Comparison of ENCODE assay signal across 8 cellular contexts in genomic region chr1:99970713-99971255, GRCh38. TPM values are rescaled to one million over a fixed set of nuclear protein-coding genes. Genes with fewer than 3 reads are reported as not detected.
DNase-seq lines count a peak whose midpoint lies in the region; ATAC-seq lines count a peak whose summit lies in the region.

No MANE protein-coding gene starts in this region.

- no peaks in the 10 kb centered on the region for H3K9me3 Mint-ChIP-seq in activated CD4-positive, alpha-beta memory T cell treated with anti-CD3 and anti-CD28 coated beads, Interleukin-2, amount 10 ng/mL, durations not matched to agents 7 days and 5 days
- no peaks in the 10 kb centered on the region for H3K9me3 Mint-ChIP-seq in stimulated activated naive CD8-positive, alpha-beta T cell treated with anti-CD3 and anti-CD28 coated beads, Interleukin-15, amount 100 ng/mL, for 72 hours

- WGBS in iPS DF 6.9 (ENCODE audit: insufficient coverage, insufficient read length) = no CpG with 5 or more reads among the region's 7 CpGs

- H3K36me3 Mint-ChIP-seq in activated CD4-positive, alpha-beta memory T cell treated with anti-CD3 and anti-CD28 coated beads, Interleukin-2, amount 10 ng/mL, durations not matched to agents 7 days and 5 days (ENCODE audit: low read depth) = peaks cover 9% of the 10 kb centered on the region

- peak overlapping the region; percentile 72; the same call in 1 of the 2 replicates for H3K4me3 ChIP-seq in iPS DF 6.9 (ENCODE audit: low read length)

- no peak for ATAC-seq in stimulated activated naive CD8-positive, alpha-beta T cell treated with anti-CD3 and anti-CD28 coated beads, Interleukin-15, amount 100 ng/mL, for 72 hours
- no peak for ATAC-seq in GM18868 (IDR thresholded peaks at IDR 0.05; ENCODE audit: unreplicated experiment)

- H3K27me3 ChIP-seq in iPS DF 6.9 (ENCODE audit: control insufficient read depth, insufficient read depth, low read length) = no peaks in the 10 kb centered on the region

- DNase-seq in NCI-H2227 treated with DMSO at 0.1 percent for 48 hours (lab: John Stamatoyannopoulos, UW) (peak; percentile 32), NCI-H2227 (lab: John Stamatoyannopoulos, UW; ENCODE audit: unreplicated experiment) (no peak), iPS DF 6.9 (ENCODE audit: low read depth, low spot score) (no peak), occipital lobe (lab: John Stamatoyannopoulos, UW) (no peak), 8988T (no peak)
- DNase-seq in activated CD4-positive, alpha-beta memory T cell treated with anti-CD3 and anti-CD28 coated beads, Interleukin-2, amount 10 ng/mL, durations not matched to agents 7 days and 5 days = no peak
- DNase-seq in stimulated activated naive CD8-positive, alpha-beta T cell treated with anti-CD3 and anti-CD28 coated beads, Interleukin-15, amount 100 ng/mL, for 72 hours = no peak

- H3K27ac Mint-ChIP-seq in activated CD4-positive, alpha-beta memory T cell treated with anti-CD3 and anti-CD28 coated beads, Interleukin-2, amount 10 ng/mL, durations not matched to agents 7 days and 5 days = peak overlapping the region; percentile 86
- H3K27ac Mint-ChIP-seq in stimulated activated naive CD8-positive, alpha-beta T cell treated with anti-CD3 and anti-CD28 coated beads, Interleukin-15, amount 100 ng/mL, for 72 hours = peak overlapping the region; percentile 3 to 94

- CTCF ChIA-PET in activated CD4-positive, alpha-beta memory T cell treated with anti-CD3 and anti-CD28 coated beads, Interleukin-2, amount 10 ng/mL, durations not matched to agents 7 days and 5 days (lab: Charles Lee) = interaction anchor here (0.9 to 1.4 kb wide), 6 partner anchors 28 to 489 kb away, joined by 3 to 6 read pairs (median 3); partner anchors contain the start of genes SASS6 and TRMT13

- H3K4me1 ChIP-seq in iPS DF 6.9 (ENCODE audit: control insufficient read depth, insufficient read depth, low read length) = peaks cover 3% of the 10 kb centered on the region; the same call in 1 of the 2 replicates

- no peak overlapping the region for H3K27ac ChIP-seq in iPS DF 6.9 (ENCODE audit: low read length)

- H3K36me3 ChIP-seq in iPS DF 6.9 (ENCODE audit: control insufficient read depth, insufficient read depth, low read length) = no peaks in the 10 kb centered on the region

- no peaks in the 10 kb centered on the region for H3K27me3 Mint-ChIP-seq in activated CD4-positive, alpha-beta memory T cell treated with anti-CD3 and anti-CD28 coated beads, Interleukin-2, amount 10 ng/mL, durations not matched to agents 7 days and 5 days
- no peaks in the 10 kb centered on the region for H3K27me3 Mint-ChIP-seq in stimulated activated naive CD8-positive, alpha-beta T cell treated with anti-CD3 and anti-CD28 coated beads, Interleukin-15, amount 100 ng/mL, for 72 hours

- no peaks in the 10 kb centered on the region for H3K9me3 ChIP-seq in iPS DF 6.9 (ENCODE audit: control insufficient read depth, insufficient read depth, low read length)

- H3K4me3 Mint-ChIP-seq in activated CD4-positive, alpha-beta memory T cell treated with anti-CD3 and anti-CD28 coated beads, Interleukin-2, amount 10 ng/mL, durations not matched to agents 7 days and 5 days = peak overlapping the region; percentile 96
- H3K4me3 Mint-ChIP-seq in stimulated activated naive CD8-positive, alpha-beta T cell treated with anti-CD3 and anti-CD28 coated beads, Interleukin-15, amount 100 ng/mL, for 72 hours = peak overlapping the region; percentile 95 to 99

- POLR2A ChIA-PET in activated CD4-positive, alpha-beta memory T cell treated with anti-CD3 and anti-CD28 coated beads, Interleukin-2, amount 10 ng/mL, durations not matched to agents 7 days and 5 days (lab: Charles Lee) = interaction anchor here (0.8 to 2.3 kb wide), 17 partner anchors 12 to 926 kb away, joined by 3 to 46 read pairs (median 4); partner anchors contain the start of genes AGL and RTCA

- peaks cover 30% of the 10 kb centered on the region for H3K4me1 Mint-ChIP-seq in activated CD4-positive, alpha-beta memory T cell treated with anti-CD3 and anti-CD28 coated beads, Interleukin-2, amount 10 ng/mL, durations not matched to agents 7 days and 5 days
- peaks cover 32% of the 10 kb centered on the region for H3K4me1 Mint-ChIP-seq in stimulated activated naive CD8-positive, alpha-beta T cell treated with anti-CD3 and anti-CD28 coated beads, Interleukin-15, amount 100 ng/mL, for 72 hours

RNA-seq across cellular contexts. Expression of gene SLC35A3, which starts 1.0 kb away (rescaled TPM):
- 10 to 100 TPM; 16.4 to 17.7 TPM for total RNA-seq in activated CD4-positive, alpha-beta memory T cell treated with anti-CD3 and anti-CD28 coated beads, Interleukin-2, amount 10 ng/mL, durations not matched to agents 7 days and 5 days
- 44.1 TPM for total RNA-seq in occipital lobe
